In genomic region chr1:21781971-21782867, GRCh38 we compare ENCODE assay signal across 1 cellular context.
TF ChIP-seq lines count a peak whose summit lies in the region.

No MANE protein-coding gene starts in this region.

TF ChIP-seq in HEK293, 187 proteins besides CTCF, POLR2A, EP300 and RAD21 (continued from another document and continues in another):
- TF ChIP-seq PRDM2 (tag by site-specific recombination; IDR thresholded peaks at IDR 0.05; ENCODE audit: borderline replicate concordance) (no peak), ZNF362 (tag by site-specific recombination; IDR thresholded peaks at IDR 0.05) (peak; percentile 96), ZNF354C (tag by site-specific recombination; IDR thresholded peaks at IDR 0.05; ENCODE audit: borderline replicate concordance, low read depth) (no peak), ZSCAN5A (tag by site-specific recombination; IDR thresholded peaks at IDR 0.05) (peak; percentile 81; the same call in 1 of the 2 replicates), GLI2 (tag by site-specific recombination; IDR thresholded peaks at IDR 0.05; ENCODE audit: borderline replicate concordance, low read depth) (no peak), ZNF239 (tag by site-specific recombination; IDR thresholded peaks at IDR 0.05) (0 out of 2 replicates have a peak, but pooled peaks have one; percentile 54), ZSCAN16 (tag by site-specific recombination; IDR thresholded peaks at IDR 0.05) (no peak), GLIS2 (tag by site-specific recombination; IDR thresholded peaks at IDR 0.05) (no peak), ZNF433 (tag by site-specific recombination; IDR thresholded peaks at IDR 0.05; ENCODE audit: low read depth) (no peak), ZNF175 (tag by site-specific recombination; IDR thresholded peaks at IDR 0.05) (no peak), HIC1 (tag by site-specific recombination; IDR thresholded peaks at IDR 0.05) (no peak), ZNF423 (tag by site-specific recombination; IDR thresholded peaks at IDR 0.05) (no peak), OSR2 (tag by site-specific recombination; IDR thresholded peaks at IDR 0.05) (no peak), PRDM1 (tag by site-specific recombination; IDR thresholded peaks at IDR 0.05) (no peak), ZNF341 (tag by site-specific recombination; IDR thresholded peaks at IDR 0.05; ENCODE audit: low read depth) (no peak), ZBTB6 (tag by site-specific recombination; IDR thresholded peaks at IDR 0.05) (no peak), ZNF280C (tag by site-specific recombination; IDR thresholded peaks at IDR 0.05) (no peak), ZNF132 (tag by site-specific recombination; IDR thresholded peaks at IDR 0.05; ENCODE audit: borderline replicate concordance) (no peak), ZNF626 (tag by site-specific recombination; IDR thresholded peaks at IDR 0.05) (no peak), TCF7L2 (IDR thresholded peaks at IDR 0.05; ENCODE audit: borderline replicate concordance, low read depth, low read length) (no peak), ZNF324 (tag by site-specific recombination; IDR thresholded peaks at IDR 0.05) (no peak), MEIS1 (CRISPR knock-in tag; IDR thresholded peaks at IDR 0.05; ENCODE audit: borderline replicate concordance) (no peak), ZXDB (tag by site-specific recombination; IDR thresholded peaks at IDR 0.05) (no peak), SCRT1 (tag by site-specific recombination; IDR thresholded peaks at IDR 0.05; ENCODE audit: borderline replicate concordance) (no peak), ZNF544 (tag by site-specific recombination; IDR thresholded peaks at IDR 0.05) (no peak), ZSCAN4 (tag by site-specific recombination; IDR thresholded peaks at IDR 0.05) (no peak), IKZF3 (tag by site-specific recombination; IDR thresholded peaks at IDR 0.05) (no peak), ZIC2 (tag by site-specific recombination; IDR thresholded peaks at IDR 0.05) (peak; percentile 13; the same call in 1 of the 2 replicates), ZSCAN18 (tag by site-specific recombination; IDR thresholded peaks at IDR 0.05) (no peak), MYNN (tag by site-specific recombination; IDR thresholded peaks at IDR 0.05; ENCODE audit: borderline replicate concordance) (no peak), ZNF677 (tag by site-specific recombination; IDR thresholded peaks at IDR 0.05) (no peak), RBAK (tag by site-specific recombination; IDR thresholded peaks at IDR 0.05) (no peak), ZNF76 (tag by site-specific recombination; IDR thresholded peaks at IDR 0.05; ENCODE audit: borderline replicate concordance, low read depth) (no peak), KLF7 (tag by site-specific recombination; IDR thresholded peaks at IDR 0.05; ENCODE audit: borderline replicate concordance) (0 out of 2 replicates have a peak, but pooled peaks have one; percentile 10), ZNF785 (tag by site-specific recombination; IDR thresholded peaks at IDR 0.05) (no peak; the same call in 1 of the 2 replicates), ZNF24 (tag by site-specific recombination; IDR thresholded peaks at IDR 0.05) (peak; percentile 44; the same call in 1 of the 2 replicates), PRDM4 (tag by site-specific recombination; IDR thresholded peaks at IDR 0.05) (no peak; the same call in 1 of the 2 replicates), ATF2 (tag by site-specific recombination; IDR thresholded peaks at IDR 0.05; ENCODE audit: low read depth) (peak; percentile 82), ZNF140 (tag by site-specific recombination; IDR thresholded peaks at IDR 0.05) (no peak)
